In genomic region chr1:216186816-216187215, GRCh38 we compare ENCODE assay signal across 19 cellular contexts.
A peak's percentile ranks its signal among the peaks of the same experiment; 100 is the strongest.
DNase-seq lines count a peak whose midpoint lies in the region; ATAC-seq and TF ChIP-seq lines count a peak whose summit lies in the region.
"Had no signal": no experiment of that assay in that cellular context is flagged by ENCODE, and none has a peak within 500 bp of the region (broad histone marks: within the 10 kb centered on the region; RNA-seq: fewer than 3 reads in every experiment).

No MANE protein-coding gene starts in this region.

- no peak overlapping the region for H3K4me2 ChIP-seq in PC-3 (ENCODE audit: low read length)
- H3K4me2 ChIP-seq: BLaER1, KMS-11, PC-9 had no signal

- no peak overlapping the region for H3K27ac ChIP-seq in PC-3 (ENCODE audit: low read length)
- H3K27ac ChIP-seq: BLaER1, dorsolateral prefrontal cortex, esophagus squamous epithelium, KMS-11, PC-9, VCaP had no signal

- CTCF ChIA-PET in Calu3 (lab: Charles Lee) (no interaction called here), HEK293T (lab: Yijun Ruan, JAX) (no interaction called here), PC-3 (lab: Charles Lee) (no interaction called here)

- H3K4me1 Mint-ChIP-seq in Calu3 (ENCODE audit: low read depth, unreplicated experiment), result peaks cover 34% of the 10 kb centered on the region
- H3K4me1 Mint-ChIP-seq: naive B cell had no signal

- H3K4me1 ChIP-seq in PC-3 (ENCODE audit: insufficient read depth, low read length), result no peaks in the 10 kb centered on the region
- H3K4me1 ChIP-seq: BLaER1 had no signal

- TF ChIP-seq CTCF in Calu3 (IDR thresholded peaks at IDR 0.05; ENCODE audit: unreplicated experiment), result no peak
- TF ChIP-seq CTCF in PC-3 (conservative IDR thresholded peaks at IDR 0.05; ENCODE audit: low read depth, low read length), result no peak
- TF ChIP-seq CTCF in fibroblast of villous mesenchyme (IDR thresholded peaks at IDR 0.05; ENCODE audit: insufficient read depth, low read depth, low read length), result no peak

- H3K9me3 ChIP-seq in PC-3 (ENCODE audit: low read length), result no peaks in the 10 kb centered on the region
- H3K9me3 ChIP-seq: BLaER1, esophagus squamous epithelium had no signal

- no peaks in the 10 kb centered on the region for H3K9me3 Mint-ChIP-seq in Calu3 (ENCODE audit: low read depth, unreplicated experiment)
- H3K9me3 Mint-ChIP-seq: activated T-helper 1 cell treated with anti-CD3 and anti-CD28 coated beads, Interleukin-12 subunit alpha, Interleukin-12 subunit beta, Interleukin-2, Interleukin-4 antibody, amounts not matched to agents 30 ng/mL and 10 ng/mL and 1 ng/mL, durations not matched to agents 14 hours and 24 hours and 36 hours had no signal

- H3K79me2 ChIP-seq in PC-3 (ENCODE audit: low read length), result no peaks in the 10 kb centered on the region

- intact Hi-C loops in Calu3 (cut with micrococcal nuclease; ENCODE audit: unreplicated experiment) (no loop called here), PC-3 (cut with micrococcal nuclease) (no loop called here)

- H3K4me3 ChIP-seq in PC-3 (ENCODE audit: low read length) (no peak overlapping the region), fibroblast of villous mesenchyme (ENCODE audit: low read depth, low read length) (no peak overlapping the region)
- H3K4me3 ChIP-seq: BLaER1, dorsolateral prefrontal cortex, esophagus squamous epithelium, PC-9 had no signal

- POLR2A ChIA-PET in HEK293T (lab: Yijun Ruan, JAX) (no interaction called here), PC-3 (lab: Charles Lee; ENCODE audit: unreplicated experiment) (no interaction called here)

- no peak overlapping the region for H3K4me3 Mint-ChIP-seq in Calu3 (ENCODE audit: low read depth, unreplicated experiment)
- H3K4me3 Mint-ChIP-seq: activated CD8-positive, alpha-beta T cell treated with anti-CD3 and anti-CD28 coated beads for 36 hours; activated T-helper 1 cell treated with anti-CD3 and anti-CD28 coated beads, Interleukin-12 subunit alpha, Interleukin-12 subunit beta, Interleukin-2, Interleukin-4 antibody, amounts not matched to agents 30 ng/mL and 10 ng/mL and 1 ng/mL, durations not matched to agents 14 hours and 24 hours and 36 hours; naive B cell had no signal

- H3K9me2 ChIP-seq in PC-3 (replicated peaks; ENCODE audit: low read length), result no peaks in the 10 kb centered on the region

- no peaks in the 10 kb centered on the region for H3K36me3 ChIP-seq in PC-3 (ENCODE audit: low read depth, low read length)
- H3K36me3 ChIP-seq: BLaER1, esophagus squamous epithelium had no signal

- DNase-seq in Calu3, result peak; percentile 51
- DNase-seq in HEK293T (ENCODE audit: extremely low spot score), result peak; percentile 41
- peak; percentile 40 for DNase-seq in PC-3
- DNase-seq in fibroblast of villous mesenchyme (ENCODE audit: low read depth), result peak; percentile 7
- no peak for DNase-seq in NCI-H187 (lab: John Stamatoyannopoulos, UW)
- no peak for DNase-seq in left lobe of liver (ENCODE audit: low spot score)
- DNase-seq: activated CD8-positive, alpha-beta T cell treated with anti-CD3 and anti-CD28 coated beads for 36 hours; anterior cingulate cortex; dorsolateral prefrontal cortex; esophagus squamous epithelium; naive B cell; NCI-H1930; PC-9 had no signal

- no peak overlapping the region for H2AFZ ChIP-seq in PC-3 (ENCODE audit: low read length)
- H2AFZ ChIP-seq: PC-9 had no signal

- no peaks in the 10 kb centered on the region for H3F3A ChIP-seq in PC-3 (ENCODE audit: low read length, unreplicated experiment)

- no peaks in the 10 kb centered on the region for H4K20me1 ChIP-seq in PC-3 (ENCODE audit: low read length)
- H4K20me1 ChIP-seq: BLaER1 had no signal

- H3K27me3 ChIP-seq in PC-3 (ENCODE audit: low read length), result peaks cover 36% of the 10 kb centered on the region; the same call in 1 of the 2 replicates
- H3K27me3 ChIP-seq: BLaER1, esophagus squamous epithelium had no signal

- H3K36me3 Mint-ChIP-seq in Calu3 (ENCODE audit: insufficient read depth, unreplicated experiment), result no peaks in the 10 kb centered on the region
- H3K36me3 Mint-ChIP-seq: naive B cell had no signal

- no peak overlapping the region for H3K9ac ChIP-seq in PC-3 (ENCODE audit: low read length)
- H3K9ac ChIP-seq: BLaER1, KMS-11 had no signal

- peak overlapping the region; percentile 10 for H3K27ac Mint-ChIP-seq in Calu3 (ENCODE audit: unreplicated experiment)
- H3K27ac Mint-ChIP-seq: activated CD8-positive, alpha-beta T cell treated with anti-CD3 and anti-CD28 coated beads for 36 hours; activated T-helper 1 cell treated with anti-CD3 and anti-CD28 coated beads, Interleukin-12 subunit alpha, Interleukin-12 subunit beta, Interleukin-2, Interleukin-4 antibody, amounts not matched to agents 30 ng/mL and 10 ng/mL and 1 ng/mL, durations not matched to agents 14 hours and 24 hours and 36 hours; naive B cell had no signal

- ATAC-seq in PC-3, result peak; percentile 25; the same call in 1 of the 2 replicates
- ATAC-seq in HG03439 (IDR thresholded peaks at IDR 0.05; ENCODE audit: unreplicated experiment), result no peak
- no peak for ATAC-seq in left lobe of liver
- ATAC-seq in GM19324 (IDR thresholded peaks at IDR 0.05; ENCODE audit: low FRiP score, unreplicated experiment), result no peak
- ATAC-seq: activated CD8-positive, alpha-beta T cell treated with anti-CD3 and anti-CD28 coated beads for 36 hours had no signal

- BruUV-seq in Calu3 (replicated peaks; lab: Mats Ljungman, UMichigan) (no TSS peak), PC-3 (replicated peaks; lab: Mats Ljungman, UMichigan) (no TSS peak)

- no peaks in the 10 kb centered on the region for H3K27me3 Mint-ChIP-seq in Calu3 (ENCODE audit: unreplicated experiment)
- H3K27me3 Mint-ChIP-seq: activated CD8-positive, alpha-beta T cell treated with anti-CD3 and anti-CD28 coated beads for 36 hours had no signal

TF ChIP-seq in HEK293T, 16 proteins besides CTCF, POLR2A, EP300 and RAD21:
- TF ChIP-seq HDGF (IDR thresholded peaks at IDR 0.05; ENCODE audit: borderline replicate concordance) (no peak), BHLHE40 (IDR thresholded peaks at IDR 0.05; ENCODE audit: borderline replicate concordance) (no peak), SP1 (IDR thresholded peaks at IDR 0.05) (no peak), ZNF384 (IDR thresholded peaks at IDR 0.05) (peak; percentile 89), ELF4 (IDR thresholded peaks at IDR 0.05) (no peak; the same call in 1 of the 2 replicates), L3MBTL2 (conservative IDR thresholded peaks at IDR 0.05) (0 out of 2 replicates have a peak, but pooled peaks have one; percentile 20), PKNOX1 (IDR thresholded peaks at IDR 0.05) (peak; percentile 93), FOXM1 (IDR thresholded peaks at IDR 0.05; ENCODE audit: borderline replicate concordance) (no peak), CTBP1 (IDR thresholded peaks at IDR 0.05; ENCODE audit: borderline replicate concordance) (peak; percentile 87; the same call in 1 of the 2 replicates), NFRKB (IDR thresholded peaks at IDR 0.05) (no peak), TARDBP (IDR thresholded peaks at IDR 0.05) (no peak), FOXA1 (IDR thresholded peaks at IDR 0.05) (peak; percentile 82), FOXK2 (IDR thresholded peaks at IDR 0.05) (0 out of 2 replicates have a peak, but pooled peaks have one; percentile 21), SUZ12 (IDR thresholded peaks at IDR 0.05) (no peak), ARNT (IDR thresholded peaks at IDR 0.05) (no peak), LEF1 (IDR thresholded peaks at IDR 0.05; ENCODE audit: borderline replicate concordance) (peak; percentile 70; the same call in 1 of the 2 replicates)

Comparison
In these comparisons a context has a peak if more than half of its experiments do, and no peak if none do; other contexts are left out.
1. DNase-seq: peak in Calu3 (single experiment), HEK293T (single experiment), PC-3 (single experiment) and fibroblast of villous mesenchyme (single experiment); none in NCI-H187 (0 of 2) and left lobe of liver (single experiment).